ENCODE assay signal across 1 cellular context in the genomic region with DNA sequence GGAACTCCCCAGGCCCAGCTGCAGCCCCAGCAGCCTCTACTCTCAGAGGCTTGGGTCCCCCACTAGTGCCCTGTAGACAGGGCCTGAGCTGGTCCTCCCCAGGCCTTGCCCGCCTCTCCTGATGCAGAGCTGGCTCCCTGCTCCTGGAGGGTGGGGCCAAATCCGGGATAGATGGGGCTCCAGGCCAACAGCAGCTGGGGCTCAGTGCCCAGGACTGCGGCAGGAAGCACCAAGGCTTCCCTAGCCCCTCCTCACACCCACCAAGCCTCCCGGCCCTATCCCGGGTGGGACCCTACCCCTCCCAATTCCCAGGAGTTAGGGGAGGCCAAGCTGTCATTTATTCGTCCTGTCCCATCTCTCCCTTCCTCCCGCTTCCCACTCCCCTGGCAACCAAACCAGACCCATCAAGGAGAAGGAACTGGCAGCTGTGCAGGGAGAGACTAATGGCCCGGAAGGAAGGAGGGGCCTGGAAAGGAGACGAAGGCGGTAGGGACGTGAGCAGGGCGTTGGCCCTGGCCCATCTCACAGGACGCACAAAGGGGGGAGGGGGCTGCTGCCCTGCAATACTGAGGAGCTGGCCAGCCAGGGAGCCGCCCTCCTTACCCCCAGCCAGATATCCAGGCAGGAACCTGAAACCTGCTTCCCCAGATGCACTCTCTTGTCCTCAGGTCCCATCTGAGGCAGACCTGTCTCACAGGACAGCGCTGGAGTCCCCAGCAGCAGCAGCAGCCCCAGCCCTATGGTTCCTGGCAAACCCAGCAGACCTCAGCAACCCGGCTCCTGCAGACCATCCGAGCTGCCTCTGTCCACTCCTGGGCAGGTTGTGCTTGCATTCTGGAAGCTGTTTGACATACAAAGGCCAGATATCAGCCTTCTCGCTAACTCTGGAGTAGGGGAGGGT.
TF ChIP-seq lines count a peak whose summit lies in the region.

No MANE protein-coding gene starts in this region.

TF ChIP-seq in IMR-90, 13 proteins besides CTCF, POLR2A, EP300 and RAD21:
- no peak for TF ChIP-seq BHLHE40 (IDR thresholded peaks at IDR 0.05; ENCODE audit: low read depth, low read length)
- TF ChIP-seq MXI1 (IDR thresholded peaks at IDR 0.05; ENCODE audit: borderline replicate concordance, low read depth, low read length): no peak
- TF ChIP-seq MAZ (IDR thresholded peaks at IDR 0.05; ENCODE audit: borderline replicate concordance, low read depth, low read length): no peak
